ENCODE assay signal across 8 cellular contexts in the genomic region with DNA sequence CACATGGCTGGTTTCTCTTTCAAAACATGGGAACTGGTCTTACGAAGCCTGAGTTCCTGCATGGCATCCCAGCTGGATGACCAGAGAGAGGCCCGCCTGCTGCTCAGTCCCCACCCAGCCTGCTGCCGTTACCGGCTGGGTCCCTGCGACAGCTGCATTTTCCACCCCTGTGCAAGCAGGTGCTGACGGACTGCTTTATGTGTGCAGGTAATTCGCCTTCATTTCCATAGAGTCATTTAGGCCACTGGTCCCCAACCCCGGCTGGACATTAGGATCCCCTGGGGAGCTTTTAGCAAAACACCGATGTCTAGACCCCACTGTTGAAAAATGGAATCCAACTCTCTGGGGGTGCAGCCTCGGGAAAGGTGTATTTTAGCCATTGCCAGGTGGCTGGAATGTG.
"Had no signal": no experiment of that assay in that cellular context is flagged by ENCODE, and none has a peak within 500 bp of the region (broad histone marks: within the 10 kb centered on the region; RNA-seq: fewer than 3 reads in every experiment).

No MANE protein-coding gene starts in this region.

- H3K4me3 ChIP-seq: GM23248, HAP-1, K562 had no signal

- H3K9me3 ChIP-seq: HAP-1 had no signal

- H3K27ac ChIP-seq: GM23248 had no signal

- H3K4me3 Mint-ChIP-seq: HFFc6 had no signal

- H3K9me3 Mint-ChIP-seq: HFFc6 had no signal

- H3K4me1 ChIP-seq: HAP-1 had no signal

- ATAC-seq: HCT116, K562 had no signal

- H3K36me3 ChIP-seq: HAP-1 had no signal

- DNase-seq: GM23248, GOT3, H7, HFFc6, IMR-90 had no signal

- H3K27ac Mint-ChIP-seq: HFFc6 had no signal
